Comparison of ENCODE assay signal across 15 cellular contexts in genomic region chr2:217014298-217015116, GRCh38.
A peak's percentile ranks its signal among the peaks of the same experiment; 100 is the strongest.
DNase-seq lines count a peak whose midpoint lies in the region; ATAC-seq, FAIRE-seq and TF ChIP-seq lines count a peak whose summit lies in the region.
"Had no signal": no experiment of that assay in that cellular context is flagged by ENCODE, and none has a peak within 500 bp of the region (broad histone marks: within the 10 kb centered on the region; RNA-seq: fewer than 3 reads in every experiment).

No MANE protein-coding gene starts in this region.

- H4K8ac ChIP-seq in IMR-90 (ENCODE audit: low read depth in 2 of 2, low read length in 2 of 2) (no peak overlapping the region), H1 (ENCODE audit: extremely low read depth, insufficient read depth, low read length) (no peak overlapping the region), neuronal stem cell (ENCODE audit: low read depth, low read length) (peak overlapping the region; percentile 70)

- H3K9me1 ChIP-seq in IMR-90 (ENCODE audit: insufficient read depth, low read length) = no peaks in the 10 kb centered on the region

- POLR2A ChIA-PET in IMR-90 (lab: Charles Lee; ENCODE audit: unreplicated experiment) = no interaction called here
- POLR2A ChIA-PET in H1 (lab: Charles Lee; ENCODE audit: partially characterized antibody) = no interaction called here

- H4K91ac ChIP-seq in IMR-90 (ENCODE audit: insufficient read depth, low read depth, low read length) (no peak overlapping the region), H1 (replicated peaks; ENCODE audit: insufficient read length, low read length) (no peak overlapping the region), neuronal stem cell (ENCODE audit: low read depth, low read length, poor library complexity) (no peak overlapping the region)

- TF ChIP-seq POLR2A in IMR-90 (IDR thresholded peaks at IDR 0.05; ENCODE audit: low read depth, low read length) (no peak), H1 (IDR thresholded peaks at IDR 0.05; ENCODE audit: control extremely low read depth in 1 of 2, low read depth in 2 of 2, low read length in 2 of 2) (no peak)

- H3K9ac ChIP-seq in IMR-90 (ENCODE audit: low read depth, low read length) (no peak overlapping the region), H1 (replicated peaks in 1 of 4; ENCODE audit: extremely low read depth in 1 of 4, low read depth in 3 of 4, low read length in 3 of 4) (no peak overlapping the region), neuronal stem cell (ENCODE audit: low read depth, low read length, poor library complexity) (no peak overlapping the region)

- ATAC-seq in IMR-90 (ENCODE audit: low read depth) = no peak
- no peak for ATAC-seq in GM18867 (IDR thresholded peaks at IDR 0.05; ENCODE audit: unreplicated experiment)

- dilution Hi-C loops in IMR-90 (cut with HindIII; ENCODE audit: low sequenced_read_pairs, unreplicated experiment) = no loop called here

- H2BK15ac ChIP-seq in IMR-90 (ENCODE audit: low read depth, low read length) (no peak overlapping the region), H1 (ENCODE audit: low read length) (no peak overlapping the region), neuronal stem cell (ENCODE audit: low read length) (peak overlapping the region; percentile 4)

- H2AK5ac ChIP-seq in IMR-90 (ENCODE audit: low read depth, low read length) = no peak overlapping the region
- no peak overlapping the region for H2AK5ac ChIP-seq in H1 (ENCODE audit: low read depth, low read length)
- H2AK5ac ChIP-seq in neuronal stem cell (ENCODE audit: low read depth, low read length) = no peak overlapping the region

- H3K56ac ChIP-seq in IMR-90 (ENCODE audit: extremely low read depth, insufficient read depth, low read length) (no peak overlapping the region), H1 (replicated peaks; ENCODE audit: insufficient read length, low read depth, low read length) (no peak overlapping the region)

- H3K4me2 ChIP-seq in IMR-90 (ENCODE audit: low read depth, low read length) (no peak overlapping the region), H1 (ENCODE audit: insufficient read depth in 1 of 2, low read depth in 2 of 2, low read length in 2 of 2) (no peak overlapping the region), neuronal stem cell (ENCODE audit: insufficient read depth, low read length, poor library complexity, severe bottlenecking) (no peak overlapping the region)

- in situ Hi-C loops in IMR-90 (cut with MboI; ENCODE audit: low sequenced_read_pairs) = no loop called here

- H3K79me2 ChIP-seq in H1 (ENCODE audit: control insufficient read depth in 1 of 2, insufficient read depth in 2 of 2, low read length in 2 of 2) = no peaks in the 10 kb centered on the region

- no peak overlapping the region for H4K5ac ChIP-seq in IMR-90 (ENCODE audit: low read depth, low read length)
- H4K5ac ChIP-seq in H1 (ENCODE audit: insufficient read length, low read depth, low read length) = no peak overlapping the region

- H2BK12ac ChIP-seq in H1 (ENCODE audit: low read depth, low read length) (no peak overlapping the region), neuronal stem cell (ENCODE audit: low read length) (no peak overlapping the region)

- H3K27me3 ChIP-seq in IMR-90 (ENCODE audit: control insufficient read depth, insufficient read depth, low read length) (peaks cover 2% of the 10 kb centered on the region; the same call in 1 of the 2 replicates), H1 (replicated peaks in 1 of 4; ENCODE audit: control insufficient read depth in 3 of 4, extremely low read depth in 1 of 4, insufficient read depth in 3 of 4, low read length in 3 of 4) (no peaks in the 10 kb centered on the region), neuronal stem cell (ENCODE audit: control insufficient read depth in 3 of 3, insufficient read depth in 3 of 3, low read depth in 1 of 3, low read length in 3 of 3) (no peaks in the 10 kb centered on the region)

- H2BK20ac ChIP-seq in IMR-90 (ENCODE audit: low read depth, low read length) = no peak overlapping the region
- no peak overlapping the region for H2BK20ac ChIP-seq in H1 (ENCODE audit: low read length)

- H3K4ac ChIP-seq in IMR-90 (ENCODE audit: low read depth, low read length) (no peak overlapping the region), H1 (replicated peaks; ENCODE audit: insufficient read length, low read depth, low read length) (no peak overlapping the region), neuronal stem cell (ENCODE audit: low read length) (no peak overlapping the region)

- H4K20me1 ChIP-seq in IMR-90 (ENCODE audit: insufficient read depth, low read length) (no peaks in the 10 kb centered on the region), H1 (replicated peaks in 1 of 2; ENCODE audit: control insufficient read depth in 1 of 2, insufficient read depth in 2 of 2, low read length in 2 of 2) (no peaks in the 10 kb centered on the region)

- H3K79me1 ChIP-seq in IMR-90 (ENCODE audit: low read depth in 1 of 2, low read length in 2 of 2) (no peaks in the 10 kb centered on the region), H1 (ENCODE audit: low read depth, low read length) (no peaks in the 10 kb centered on the region), neuronal stem cell (ENCODE audit: low read depth, low read length) (no peaks in the 10 kb centered on the region)

- H2BK5ac ChIP-seq in IMR-90 (ENCODE audit: low read depth, low read length, poor library complexity, severe bottlenecking) (no peak overlapping the region), H1 (ENCODE audit: low read depth, low read length) (no peak overlapping the region), neuronal stem cell (ENCODE audit: low read length) (no peak overlapping the region)

- H2BK120ac ChIP-seq in IMR-90 (ENCODE audit: low read depth, low read length) = no peak overlapping the region
- H2BK120ac ChIP-seq in H1 (replicated peaks; ENCODE audit: low read depth, low read length) = no peak overlapping the region
- no peak overlapping the region for H2BK120ac ChIP-seq in neuronal stem cell (ENCODE audit: low read depth, low read length)

- H3K9me3 ChIP-seq in IMR-90 (ENCODE audit: control insufficient read depth, insufficient read depth, low read length) = no peaks in the 10 kb centered on the region
- no peaks in the 10 kb centered on the region for H3K9me3 ChIP-seq in H1 (ENCODE audit: insufficient read depth in 2 of 2, low read depth in 1 of 2, low read length in 1 of 2)
- peaks cover 0 to 1% of the 10 kb centered on the region in 2 donors for H3K9me3 ChIP-seq in neuronal stem cell (replicated peaks in 1 of 2; ENCODE audit: control insufficient read depth in 2 of 2, insufficient read depth in 1 of 2, low read depth in 1 of 2, low read length in 2 of 2)

- no peak for TF ChIP-seq RAD21 in IMR-90 (IDR thresholded peaks at IDR 0.05; ENCODE audit: low read length)
- no peak for TF ChIP-seq RAD21 in H1 (IDR thresholded peaks at IDR 0.05 in 1 of 2, conservative IDR thresholded peaks at IDR 0.05 in 1 of 2; ENCODE audit: low read depth in 2 of 2, low read length in 2 of 2)

- no TSS peak for BruUV-seq in IMR-90 (replicated peaks; lab: Mats Ljungman, UMichigan)

- no peak overlapping the region for H3K18ac ChIP-seq in IMR-90 (ENCODE audit: low read depth, low read length)
- 0 out of 2 replicates have a peak overlapping the region, but pooled peaks have one; percentile 20 for H3K18ac ChIP-seq in H1 (ENCODE audit: extremely low read depth, low read length)
- no peak overlapping the region for H3K18ac ChIP-seq in neuronal stem cell (ENCODE audit: low read length)

- no peaks in the 10 kb centered on the region for H3K36me3 ChIP-seq in IMR-90 (ENCODE audit: control insufficient read depth, insufficient read depth, low read length)
- no peaks in the 10 kb centered on the region for H3K36me3 ChIP-seq in H1 (ENCODE audit: control insufficient read depth in 2 of 4, insufficient read depth in 4 of 4, low read length in 3 of 4)
- H3K36me3 ChIP-seq in neuronal stem cell (replicated peaks in 1 of 2; ENCODE audit: control insufficient read depth in 2 of 2, insufficient read depth in 2 of 2, low read length in 2 of 2) = no peaks in the 10 kb centered on the region

- intact Hi-C loops in IMR-90 (cut with micrococcal nuclease) = no loop called here

- H3K4me3 ChIP-seq in IMR-90 (ENCODE audit: insufficient read depth, low read depth, low read length) (no peak overlapping the region), H1 (ENCODE audit: extremely low read depth in 1 of 4, insufficient read depth in 2 of 4, low read depth in 3 of 4, low read length in 4 of 4) (no peak overlapping the region), neuronal stem cell (ENCODE audit: low read length in 2 of 2) (no peak overlapping the region)

- TF ChIP-seq EP300 in H1 (IDR thresholded peaks at IDR 0.05; ENCODE audit: borderline replicate concordance in 1 of 2, low read depth in 2 of 2, low read length in 2 of 2) = no peak

- H3K4me1 ChIP-seq in IMR-90 (ENCODE audit: control insufficient read depth, insufficient read depth, low read length) = peaks cover 4% of the 10 kb centered on the region; the same call in 1 of the 2 replicates
- no peaks in the 10 kb centered on the region for H3K4me1 ChIP-seq in H1 (replicated peaks in 1 of 4; ENCODE audit: control insufficient read depth in 3 of 4, insufficient read depth in 4 of 4, low read length in 3 of 4)
- H3K4me1 ChIP-seq in neuronal stem cell (ENCODE audit: control insufficient read depth in 2 of 2, insufficient read depth in 1 of 2, low read depth in 1 of 2, low read length in 2 of 2) = peaks cover 7 to 14% of the 10 kb centered on the region in 2 donors

- H3K14ac ChIP-seq in IMR-90 (replicated peaks; ENCODE audit: low read depth, low read length) = no peak overlapping the region
- no peak overlapping the region for H3K14ac ChIP-seq in H1 (ENCODE audit: insufficient read length)
- no peak overlapping the region for H3K14ac ChIP-seq in neuronal stem cell (ENCODE audit: low read length)

- H3K27ac ChIP-seq in IMR-90 (ENCODE audit: insufficient read depth, low read length) = no peak overlapping the region
- no peak overlapping the region for H3K27ac ChIP-seq in H1 (ENCODE audit: low read depth, low read length)
- no peak overlapping the region for H3K27ac ChIP-seq in neuronal stem cell (replicated peaks; ENCODE audit: low read length)
- H3K27ac ChIP-seq: 22Rv1, HL-60 had no signal

- peak in 2 of 3 experiments; percentile 6 to 27 for DNase-seq in NCI-H1417 (lab: John Stamatoyannopoulos, UW)
- DNase-seq in NCI-H1417 treated with DMSO at 0.1 percent for 48 hours (lab: John Stamatoyannopoulos, UW) = no peak
- no peak for DNase-seq in IMR-90
- no peak for DNase-seq in H1 (ENCODE audit: low read depth in 1 of 2, low spot score in 2 of 2)
- no peak for DNase-seq in neuronal stem cell (ENCODE audit: low spot score)
- no peak for DNase-seq in NCI-H1436 treated with DMSO at 0.1 percent for 48 hours (lab: John Stamatoyannopoulos, UW)
- no peak for DNase-seq in urothelium cell line (ENCODE audit: low spot score)
- DNase-seq: CD4-positive, CD25-positive, alpha-beta regulatory T cell; DMS53; HCEC 1CT; HFFc6; KG1 had no signal

- no peaks in the 10 kb centered on the region; the same call in 1 of the 2 replicates for H3K23me2 ChIP-seq in H1 (ENCODE audit: low read depth, low read length)

- H2AFZ ChIP-seq in IMR-90 (replicated peaks; ENCODE audit: low read length, poor library complexity) (peak overlapping the region; percentile 52), H1 (ENCODE audit: low read length) (no peak overlapping the region), neuronal stem cell (ENCODE audit: low read length) (no peak overlapping the region)

- no peak overlapping the region for H3K23ac ChIP-seq in IMR-90 (ENCODE audit: low read depth, low read length)
- H3K23ac ChIP-seq in H1 (ENCODE audit: insufficient read length) = no peak overlapping the region
- no peak overlapping the region for H3K23ac ChIP-seq in neuronal stem cell (ENCODE audit: low read depth, low read length, poor library complexity)

- peak overlapping the region; percentile 77 for H2AK9ac ChIP-seq in IMR-90 (replicated peaks; ENCODE audit: low read depth, low read length, poor library complexity)

- 100% methylated on average over 2 of the region's 6 CpGs; no CpG with 5 or more reads in 1 of the 2 experiments for WGBS in IMR-90 (ENCODE audit: extremely low coverage in 2 of 2, insufficient read length in 1 of 2), 2 experiments
- WGBS in H1 (ENCODE audit: extremely low coverage in 1 of 2, insufficient coverage in 1 of 2, insufficient read length in 1 of 2, insufficient replicate concordance in 2 of 2, low coverage in 1 of 2, low lambda C conversion rate in 2 of 2, missing lambda C conversion rate in 1 of 2), 2 experiments = 79% methylated on average over 6 of the region's 6 CpGs; no CpG with 5 or more reads in 1 of the 2 experiments
- WGBS in neuronal stem cell (ENCODE audit: extremely low coverage in 2 of 2, insufficient read length in 2 of 2, insufficient replicate concordance in 1 of 2), 2 donors = no CpG with 5 or more reads among the region's 6 CpGs

- CTCF ChIA-PET in IMR-90 (lab: Yijun Ruan, JAX) = no interaction called here
- CTCF ChIA-PET in H1 (lab: Charles Lee; ENCODE audit: partially characterized antibody) = interaction anchor here (0.5 to 1.4 kb wide), 4 partner anchors 26 to 716 kb away, joined by 3 read pairs; no protein-coding TSS in a partner anchor

- no peak for FAIRE-seq in H1 (lab: Jason Lieb, UNC)
- FAIRE-seq in urothelium cell line (lab: Jason Lieb, UNC) = no peak

- TF ChIP-seq CTCF in IMR-90 (conservative IDR thresholded peaks at IDR 0.05; ENCODE audit: low read depth, low read length) = no peak
- 0 out of 4 replicates have a peak, but pooled peaks of 1 of the 3 experiments have one; percentile 8 for TF ChIP-seq CTCF in H1 (IDR thresholded peaks at IDR 0.05; ENCODE audit: control extremely low read depth in 1 of 3, insufficient read depth in 1 of 3, low read depth in 1 of 3, low read length in 3 of 3)

Comparison
In these comparisons a context has a peak if more than half of its experiments do, and no peak if none do; other contexts are left out.
1. DNase-seq: peak in NCI-H1417 (2 of 3); none in NCI-H1417 treated with DMSO at 0.1 percent for 48 hours (single experiment), IMR-90 (single experiment), H1 (0 of 2), neuronal stem cell (single experiment), NCI-H1436 treated with DMSO at 0.1 percent for 48 hours (single experiment) and urothelium cell line (single experiment).